26 cellular contexts compared by ENCODE assay signal in the genomic region with DNA sequence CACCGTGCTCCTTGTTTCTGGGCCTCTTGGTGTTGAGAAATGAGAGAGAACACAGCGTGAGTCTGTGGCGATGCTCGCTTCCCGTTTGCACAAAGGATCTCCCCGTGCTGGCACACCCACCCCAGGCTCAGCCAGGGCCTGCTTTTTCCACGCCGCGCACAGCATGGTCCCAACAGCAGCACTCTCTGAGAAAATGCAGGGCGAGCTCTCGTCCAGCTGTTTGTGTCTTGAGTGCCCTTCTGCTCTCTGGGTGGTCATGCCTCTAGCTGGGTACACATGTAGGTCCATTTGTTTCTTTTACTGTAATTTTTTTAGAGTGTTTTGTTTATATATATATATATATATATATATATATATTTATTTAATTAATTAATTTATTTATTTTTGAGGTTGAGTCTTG. TPM values are rescaled to one million over a fixed set of nuclear protein-coding genes. Genes with fewer than 3 reads are reported as not detected.
"Had no signal": no experiment of that assay in that cellular context is flagged by ENCODE, and none has a peak within 500 bp of the region (broad histone marks: within the 10 kb centered on the region; RNA-seq: fewer than 3 reads in every experiment).

No MANE protein-coding gene starts in this region.

- H3K4me3 ChIP-seq: ascending aorta, body of pancreas, Peyer's patch had no signal

- H3K27ac ChIP-seq: ascending aorta, body of pancreas, Peyer's patch, VCaP had no signal

- ATAC-seq: activated CD4-positive, CD25-positive, alpha-beta regulatory T cell treated with anti-CD3 and anti-CD28 coated beads, Interleukin-2, amount 50 U/mL, for 24 hours; activated naive CD4-positive, alpha-beta T cell treated with anti-CD3 and anti-CD28 coated beads, Interleukin-2, amount 50 U/mL, for 72 hours; activated naive CD8-positive, alpha-beta T cell treated with anti-CD3 and anti-CD28 coated beads, Interleukin-2, amount 50 U/mL, for 24 hours; body of pancreas; T-cell had no signal

- H3K4me3 Mint-ChIP-seq: activated naive CD8-positive, alpha-beta T cell treated with anti-CD3 and anti-CD28 coated beads, Interleukin-2, amount 50 U/mL, for 24 hours; T-cell had no signal

- H3K27me3 Mint-ChIP-seq: activated naive CD8-positive, alpha-beta T cell treated with anti-CD3 and anti-CD28 coated beads, Interleukin-2, amount 50 U/mL, for 24 hours; T-cell had no signal

- DNase-seq: activated CD4-positive, alpha-beta T cell treated with anti-CD3 and anti-CD28 coated beads for 4 hours; activated CD4-positive, alpha-beta T cell treated with anti-CD3 and anti-CD28 coated beads, Interleukin-2, amount 50 U/mL, for 48 hours; activated effector memory CD4-positive, alpha-beta T cell treated with anti-CD3 and anti-CD28 coated beads, Interleukin-2, amount 50 U/mL, for 16 hours; activated naive CD4-positive, alpha-beta T cell treated with Interleukin-2 at 50 U/mL for 16 hours; activated naive CD8-positive, alpha-beta T cell treated with anti-CD3 and anti-CD28 coated beads, Interleukin-2, amount 50 U/mL, for 24 hours; amniotic stem cell; body of pancreas; IMR-90; Kasumi-1; KBM-7; NCI-H1105 treated with DMSO at 0.1 percent for 48 hours; NCI-H1436 treated with DMSO at 0.1 percent for 48 hours; NCI-H187; NCI-H2081; NCI-H2171; NCI-H2227 treated with DMSO at 0.1 percent for 48 hours; NCI-H510A; NCI-H526 treated with DMSO at 0.1 percent for 48 hours; NCI-H82; Peyer's patch; SHP77; T-cell had no signal

- H3K9me3 ChIP-seq: ascending aorta, body of pancreas, Peyer's patch had no signal

- H3K27ac Mint-ChIP-seq: activated naive CD8-positive, alpha-beta T cell treated with anti-CD3 and anti-CD28 coated beads, Interleukin-2, amount 50 U/mL, for 24 hours; T-cell had no signal

- H3K27me3 ChIP-seq: ascending aorta, body of pancreas, Peyer's patch had no signal

- H3K4me1 ChIP-seq: body of pancreas, Peyer's patch had no signal

- H3K9me3 Mint-ChIP-seq: activated naive CD4-positive, alpha-beta T cell treated with anti-CD3 and anti-CD28 coated beads, Interleukin-2, amount 50 U/mL, for 72 hours; activated naive CD8-positive, alpha-beta T cell treated with anti-CD3 and anti-CD28 coated beads, Interleukin-2, amount 50 U/mL, for 24 hours; T-cell had no signal

RNA-seq across cellular contexts. Expression of a gene that starts 27.1 kb away (rescaled TPM):
- total RNA-seq: body of pancreas, IMR-90 had no signal

RNA-seq across cellular contexts. Expression of a gene that starts 34.2 kb away (rescaled TPM):
- total RNA-seq: ascending aorta, IMR-90 had no signal
